19 cellular contexts compared by ENCODE assay signal in the genomic region with DNA sequence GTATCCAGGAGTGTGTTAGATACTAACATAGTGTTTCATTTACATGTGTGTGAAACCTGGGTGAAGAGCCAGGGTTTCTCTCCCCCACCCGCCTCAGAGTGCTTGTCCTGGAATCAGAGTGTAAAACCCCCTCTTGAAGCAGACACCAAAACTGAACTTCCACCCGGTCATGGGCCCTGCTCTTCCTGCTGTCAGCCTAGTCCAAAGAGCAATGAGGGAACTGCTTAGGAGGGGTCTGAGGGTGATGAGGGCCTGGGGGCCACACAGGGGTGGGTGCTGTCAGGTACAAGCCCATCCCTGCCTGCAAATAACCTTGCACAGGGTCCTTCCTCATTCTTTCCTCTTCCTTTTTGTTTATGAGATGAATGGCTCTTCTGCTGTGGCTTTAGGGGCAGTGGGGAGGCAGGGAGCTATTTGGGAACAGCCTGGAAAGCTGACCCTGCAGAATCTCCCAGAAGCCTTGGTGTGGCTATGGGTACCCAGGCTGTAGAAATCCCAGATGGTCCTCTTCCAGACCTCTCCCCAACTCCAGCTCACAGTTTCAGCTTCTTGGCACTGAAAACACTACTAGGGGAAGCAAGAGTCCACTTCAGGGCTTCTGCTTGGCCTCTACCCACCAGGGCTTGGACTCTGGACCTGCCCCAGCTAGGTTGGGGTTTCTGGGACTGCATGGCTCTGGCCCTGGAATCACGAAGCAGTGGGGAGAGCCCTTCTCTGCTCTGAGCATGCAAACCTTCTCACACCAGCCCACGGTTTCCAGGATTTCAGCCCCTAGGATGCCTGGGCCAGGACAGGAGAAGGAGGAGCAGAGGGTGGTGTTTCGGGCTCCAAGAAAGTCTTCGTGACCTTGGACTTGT. TPM values are rescaled to one million over a fixed set of nuclear protein-coding genes. Genes with fewer than 3 reads are reported as not detected.
DNase-seq lines count a peak whose midpoint lies in the region; ATAC-seq lines count a peak whose summit lies in the region.
"Had no signal": no experiment of that assay in that cellular context is flagged by ENCODE, and none has a peak within 500 bp of the region (broad histone marks: within the 10 kb centered on the region; RNA-seq: fewer than 3 reads in every experiment).

No MANE protein-coding gene starts in this region.

- no peak for ATAC-seq in activated T-helper 17 cell treated with anti-CD3 and anti-CD28 coated beads, Interleukin-2, amount 50 U/mL, for 72 hours (replicated peaks)
- ATAC-seq in memory B cell (ENCODE audit: low read depth) = no peak
- ATAC-seq in GM21447 (IDR thresholded peaks at IDR 0.05; ENCODE audit: unreplicated experiment) = no peak
- ATAC-seq in GM18867 (IDR thresholded peaks at IDR 0.05; ENCODE audit: unreplicated experiment) = no peak

- H3K9me3 Mint-ChIP-seq in activated T-helper 17 cell treated with anti-CD3 and anti-CD28 coated beads, Interleukin-2, amount 50 U/mL, for 72 hours = no peaks in the 10 kb centered on the region
- no peaks in the 10 kb centered on the region for H3K9me3 Mint-ChIP-seq in memory B cell
- H3K9me3 Mint-ChIP-seq: CD4-positive, alpha-beta T cell had no signal

- peak overlapping the region in 7 of 11 experiments; percentile 83 to 97 (median 94); a peak in 9 of 22 replicates for H3K4me2 ChIP-seq in BLaER1 treated with 17β-estradiol and CSF1 and Interleukin-3, amounts not matched to agents 10 nM and 100 nM

- DNase-seq in GDM1 (lab: John Stamatoyannopoulos, UW) (peak; percentile 12), memory B cell (ENCODE audit: low spot score in 2 of 2) (no peak), NCI-H2171 (lab: John Stamatoyannopoulos, UW) (no peak)
- DNase-seq: ACHN; AML-193; CD4-positive, alpha-beta T cell; DMS53; KBM-7; NCI-H1048; NCI-H146; NCI-H2081 treated with DMSO at 0.1 percent for 48 hours; NCI-H524 treated with DMSO at 0.1 percent for 48 hours; SHP77 had no signal

- H3K9ac ChIP-seq in BLaER1 treated with 17β-estradiol and CSF1 and Interleukin-3, amounts not matched to agents 10 nM and 100 nM = no peak overlapping the region

- H3K27me3 Mint-ChIP-seq in activated T-helper 17 cell treated with anti-CD3 and anti-CD28 coated beads, Interleukin-2, amount 50 U/mL, for 72 hours = peaks cover 4% of the 10 kb centered on the region
- H3K27me3 Mint-ChIP-seq in memory B cell = no peaks in the 10 kb centered on the region

- peaks cover 11% of the 10 kb centered on the region for H3K4me1 Mint-ChIP-seq in activated T-helper 17 cell treated with anti-CD3 and anti-CD28 coated beads, Interleukin-2, amount 50 U/mL, for 72 hours
- H3K4me1 Mint-ChIP-seq in memory B cell = peaks cover 56% of the 10 kb centered on the region

- H3K9me3 ChIP-seq in BLaER1 treated with 17β-estradiol and CSF1 and Interleukin-3, amounts not matched to agents 10 nM and 100 nM (replicated peaks in 1 of 11) = no peaks in the 10 kb centered on the region
- H3K9me3 ChIP-seq: HAP-1 had no signal

- no peaks in the 10 kb centered on the region for H3K27me3 ChIP-seq in BLaER1 treated with 17β-estradiol and CSF1 and Interleukin-3, amounts not matched to agents 10 nM and 100 nM

- no peaks in the 10 kb centered on the region for H3K36me3 Mint-ChIP-seq in activated T-helper 17 cell treated with anti-CD3 and anti-CD28 coated beads, Interleukin-2, amount 50 U/mL, for 72 hours (ENCODE audit: low read depth)
- H3K36me3 Mint-ChIP-seq in memory B cell = peaks cover 6% of the 10 kb centered on the region

- no peak overlapping the region for H3K4me3 ChIP-seq in BLaER1 treated with 17β-estradiol and CSF1 and Interleukin-3, amounts not matched to agents 10 nM and 100 nM
- H3K4me3 ChIP-seq: HAP-1 had no signal

- no peaks in the 10 kb centered on the region for H4K20me1 ChIP-seq in BLaER1 treated with 17β-estradiol and CSF1 and Interleukin-3, amounts not matched to agents 10 nM and 100 nM

- no peak overlapping the region for H3K27ac ChIP-seq in BLaER1 treated with 17β-estradiol and CSF1 and Interleukin-3, amounts not matched to agents 10 nM and 100 nM
- H3K27ac ChIP-seq: HL-60 had no signal

- peaks cover 0 to 11% (median 0%) of the 10 kb centered on the region in 11 experiments; a peak in 1 of 22 replicates for H3K36me3 ChIP-seq in BLaER1 treated with 17β-estradiol and CSF1 and Interleukin-3, amounts not matched to agents 10 nM and 100 nM
- H3K36me3 ChIP-seq: HAP-1 had no signal

- H3K27ac Mint-ChIP-seq in activated T-helper 17 cell treated with anti-CD3 and anti-CD28 coated beads, Interleukin-2, amount 50 U/mL, for 72 hours = peak overlapping the region; percentile 73
- peak overlapping the region; percentile 12 for H3K27ac Mint-ChIP-seq in memory B cell
- H3K27ac Mint-ChIP-seq: CD4-positive, alpha-beta T cell had no signal

- H3K4me1 ChIP-seq in BLaER1 treated with 17β-estradiol and CSF1 and Interleukin-3, amounts not matched to agents 10 nM and 100 nM = peaks cover 20 to 63% (median 41%) of the 10 kb centered on the region in 10 experiments

- H3K4me3 Mint-ChIP-seq in activated T-helper 17 cell treated with anti-CD3 and anti-CD28 coated beads, Interleukin-2, amount 50 U/mL, for 72 hours = peak overlapping the region; percentile 27
- H3K4me3 Mint-ChIP-seq in memory B cell = peak overlapping the region; percentile 44
- H3K4me3 Mint-ChIP-seq: CD4-positive, alpha-beta T cell had no signal

RNA-seq across cellular contexts. Expression of gene BATF2, which starts 8.5 kb away (rescaled TPM):
- under 1 TPM; 0.28 to 0.37 TPM for total RNA-seq in activated T-helper 17 cell treated with anti-CD3 and anti-CD28 coated beads, Interleukin-2, amount 50 U/mL, for 72 hours
- total RNA-seq: CD4-positive, alpha-beta T cell had no signal

RNA-seq across cellular contexts. Expression of gene MAJIN, which starts 16.3 kb away (rescaled TPM):
- 1 to 10 TPM in 1 of 2 donors, not detected in 1; 1.1 TPM for total RNA-seq in activated T-helper 17 cell treated with anti-CD3 and anti-CD28 coated beads, Interleukin-2, amount 50 U/mL, for 72 hours

RNA-seq across cellular contexts. Expression of gene ARL2, which starts 25.7 kb away (rescaled TPM):
- total RNA-seq in activated T-helper 17 cell treated with anti-CD3 and anti-CD28 coated beads, Interleukin-2, amount 50 U/mL, for 72 hours = 10 to 100 TPM; 60.4 to 90.5 TPM

RNA-seq across cellular contexts. Expression of gene SNX15, which starts 39.0 kb away (rescaled TPM):
- total RNA-seq in activated T-helper 17 cell treated with anti-CD3 and anti-CD28 coated beads, Interleukin-2, amount 50 U/mL, for 72 hours = 10 to 100 TPM; 13.5 to 14.4 TPM

RNA-seq across cellular contexts. Expression of gene GPHA2, which starts 52.5 kb away (rescaled TPM):
- under 1 TPM in 1 of 2 donors, not detected in 1; 0.43 TPM for total RNA-seq in activated T-helper 17 cell treated with anti-CD3 and anti-CD28 coated beads, Interleukin-2, amount 50 U/mL, for 72 hours
